ENCODE assay signal across 24 cellular contexts in the genomic region with DNA sequence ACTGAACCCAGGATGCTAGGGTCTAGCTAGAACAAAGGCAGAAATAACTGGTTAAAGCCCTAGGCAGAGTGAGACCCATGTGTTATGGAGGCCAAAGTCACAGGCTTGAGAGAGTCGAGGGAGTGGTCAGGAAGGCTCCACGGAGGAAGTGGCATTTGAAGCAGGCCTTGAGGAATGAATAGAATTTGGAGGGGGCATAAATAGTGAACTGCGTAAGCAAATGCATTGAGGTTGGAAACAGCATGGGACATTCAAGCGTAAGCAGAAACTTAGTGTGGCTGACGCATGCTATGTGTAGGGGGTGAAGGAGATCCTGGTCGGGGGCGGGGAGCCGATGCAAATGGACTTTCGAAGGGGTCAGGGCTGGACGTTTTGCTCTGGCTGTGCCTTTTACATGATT. TPM values are rescaled to one million over a fixed set of nuclear protein-coding genes. Genes with fewer than 3 reads are reported as not detected.
DNase-seq lines count a peak whose midpoint lies in the region; ATAC-seq and TF ChIP-seq lines count a peak whose summit lies in the region.
"Had no signal": no experiment of that assay in that cellular context is flagged by ENCODE, and none has a peak within 500 bp of the region (broad histone marks: within the 10 kb centered on the region; RNA-seq: fewer than 3 reads in every experiment).

No MANE protein-coding gene starts in this region.

- H2BK15ac ChIP-seq in mesendoderm (replicated peaks; ENCODE audit: low read depth): no peak overlapping the region

- peaks cover 7% of the 10 kb centered on the region; the same call in 1 of the 2 replicates for H3K4me1 ChIP-seq in GM23338 (ENCODE audit: insufficient read depth)
- H3K4me1 ChIP-seq in mesendoderm (ENCODE audit: control insufficient read depth, low read depth, low read length): no peaks in the 10 kb centered on the region
- H3K4me1 ChIP-seq: HAP-1 had no signal

- H2AFZ ChIP-seq in GM23338: peak overlapping the region; percentile 63
- H2AFZ ChIP-seq: GM23248, PC-9 had no signal

- H3K4me3 Mint-ChIP-seq in GM23338: no peak overlapping the region; the same call in 2 of the 3 replicates
- H3K4me3 Mint-ChIP-seq in T-helper 17 cell: peak overlapping the region; percentile 41
- H3K4me3 Mint-ChIP-seq in MCF 10A (ENCODE audit: unreplicated experiment): no peak overlapping the region
- H3K4me3 Mint-ChIP-seq: CD4-positive, alpha-beta T cell had no signal

- no peak for TF ChIP-seq CTCF in GM23338 (conservative IDR thresholded peaks at IDR 0.05; ENCODE audit: low read depth in 2 of 2)
- no peak for TF ChIP-seq CTCF in choroid plexus epithelial cell (conservative IDR thresholded peaks at IDR 0.05; ENCODE audit: low read depth, low read length)
- TF ChIP-seq CTCF in MCF 10A (IDR thresholded peaks at IDR 0.05; ENCODE audit: unreplicated experiment): no peak

- H4K5ac ChIP-seq in mesendoderm (ENCODE audit: low read length): no peak overlapping the region

- H3K36me3 Mint-ChIP-seq in GM23338 (ENCODE audit: low read depth) (no peaks in the 10 kb centered on the region), T-helper 17 cell (ENCODE audit: low read depth) (peaks cover 2% of the 10 kb centered on the region), MCF 10A (ENCODE audit: insufficient read depth, unreplicated experiment) (peaks cover 6% of the 10 kb centered on the region)

- POLR2A ChIA-PET in MCF 10A (lab: Yijun Ruan, JAX): no interaction called here

- CTCF ChIA-PET in MCF 10A (lab: Yijun Ruan, JAX): interaction anchor here (0.6 to 1.6 kb wide), 5 partner anchors 12 to 221 kb away, joined by 3 to 7 read pairs (median 3); no protein-coding TSS in a partner anchor

- H2BK120ac ChIP-seq in mesendoderm (ENCODE audit: low read depth, low read length): no peak overlapping the region

- no peaks in the 10 kb centered on the region for H3K27me3 ChIP-seq in GM23338 (ENCODE audit: insufficient read depth)
- no peaks in the 10 kb centered on the region for H3K27me3 ChIP-seq in mesendoderm (ENCODE audit: insufficient read depth, low read length, poor library complexity)
- H3K27me3 ChIP-seq: SJCRH30 had no signal

- no peak overlapping the region for H2AK5ac ChIP-seq in mesendoderm (ENCODE audit: low read length)

- no peaks in the 10 kb centered on the region for H3F3A ChIP-seq in GM23338 (replicated peaks; ENCODE audit: low read depth)

- no peak overlapping the region for H3K27ac ChIP-seq in GM23338 (ENCODE audit: low read depth)
- H3K27ac ChIP-seq in mesendoderm (ENCODE audit: low read depth, low read length): no peak overlapping the region
- H3K27ac ChIP-seq: BLaER1 treated with 17β-estradiol and CSF1 and Interleukin-3, amounts not matched to agents 10 nM and 100 nM; GM23248; HL-60; PC-9; SJCRH30 had no signal

- no peaks in the 10 kb centered on the region for H3K9me3 ChIP-seq in T-helper 17 cell (ENCODE audit: control insufficient read depth, low read length, poor library complexity, severe bottlenecking)
- H3K9me3 ChIP-seq: BLaER1 treated with 17β-estradiol and CSF1 and Interleukin-3, amounts not matched to agents 10 nM and 100 nM; HAP-1; SJCRH30 had no signal

- no peaks in the 10 kb centered on the region for H3K9me3 Mint-ChIP-seq in GM23338
- H3K9me3 Mint-ChIP-seq in MCF 10A (ENCODE audit: unreplicated experiment): no peaks in the 10 kb centered on the region
- H3K9me3 Mint-ChIP-seq: CD4-positive, alpha-beta T cell had no signal

- no peak overlapping the region for H4K8ac ChIP-seq in mesendoderm (ENCODE audit: low read depth, low read length)

- H3K23ac ChIP-seq in mesendoderm (ENCODE audit: low read length): no peak overlapping the region

- intact Hi-C loops in MCF 10A (cut with micrococcal nuclease): no loop called here

- H3K4me1 Mint-ChIP-seq in GM23338 (peaks cover 18% of the 10 kb centered on the region), T-helper 17 cell (peaks cover 25% of the 10 kb centered on the region), MCF 10A (ENCODE audit: insufficient read depth, unreplicated experiment) (no peaks in the 10 kb centered on the region)

- no peaks in the 10 kb centered on the region for H3K79me1 ChIP-seq in mesendoderm (ENCODE audit: low read length)

- no peak overlapping the region for H3K4ac ChIP-seq in mesendoderm (ENCODE audit: low read depth, low read length)

- DNase-seq in GM23338 (ENCODE audit: low spot score): no peak
- no peak for DNase-seq in T-helper 17 cell
- peak; percentile 46 for DNase-seq in choroid plexus epithelial cell (ENCODE audit: low read depth)
- DNase-seq in mesendoderm: peak; percentile 17
- DNase-seq in MCF 10A (ENCODE audit: unreplicated experiment): no peak
- DNase-seq in kidney glomerular epithelial cell (lab: John Stamatoyannopoulos, UW): no peak
- no peak for DNase-seq in T-helper 2 cell
- no peak for DNase-seq in OCI-M1 (lab: John Stamatoyannopoulos, UW)
- DNase-seq: AML-193; CD4-positive, alpha-beta T cell; DMS53; GM23248; Kasumi-1; MV-4-11; NCI-H1436 treated with DMSO at 0.1 percent for 48 hours; NCI-H1930; NCI-H524 treated with DMSO at 0.1 percent for 48 hours; NK-92 treated with Interleukin-12 subunit alpha and Interleukin-12 subunit beta, amount 100 ng/mL, for 24 hours; PC-9 had no signal

- ATAC-seq in GM23338 (no peak), T-helper 17 cell (no peak)
- ATAC-seq: Right ventricle myocardium inferior had no signal

- no peak overlapping the region for H2BK5ac ChIP-seq in mesendoderm (ENCODE audit: low read length)

- H3K9ac ChIP-seq in mesendoderm (ENCODE audit: low read length): no peak overlapping the region
- H3K9ac ChIP-seq: BLaER1 treated with 17β-estradiol and CSF1 and Interleukin-3, amounts not matched to agents 10 nM and 100 nM; GM23248 had no signal

- H3K4me2 ChIP-seq in GM23338: no peak overlapping the region
- H3K4me2 ChIP-seq in mesendoderm (ENCODE audit: low read length): no peak overlapping the region
- H3K4me2 ChIP-seq: BLaER1 treated with 17β-estradiol and CSF1 and Interleukin-3, amounts not matched to agents 10 nM and 100 nM; PC-9 had no signal

- no CpG with 5 or more reads among the region's 10 CpGs for WGBS in mesendoderm (ENCODE audit: extremely low coverage, insufficient coverage, low lambda C conversion rate)

- H3K27me3 Mint-ChIP-seq in GM23338 (ENCODE audit: insufficient read depth, low read depth, poor library complexity): peaks cover 11% of the 10 kb centered on the region
- no peaks in the 10 kb centered on the region for H3K27me3 Mint-ChIP-seq in T-helper 17 cell
- no peaks in the 10 kb centered on the region for H3K27me3 Mint-ChIP-seq in MCF 10A (ENCODE audit: insufficient read depth, unreplicated experiment)
- H3K27me3 Mint-ChIP-seq: CD4-positive, alpha-beta T cell had no signal

- no peaks in the 10 kb centered on the region for H3K36me3 ChIP-seq in GM23338 (ENCODE audit: insufficient read depth)
- no peaks in the 10 kb centered on the region for H3K36me3 ChIP-seq in mesendoderm (ENCODE audit: control insufficient read depth, insufficient read depth, low read length)
- H3K36me3 ChIP-seq: BLaER1 treated with 17β-estradiol and CSF1 and Interleukin-3, amounts not matched to agents 10 nM and 100 nM; HAP-1; SJCRH30 had no signal

- H3K79me2 ChIP-seq in GM23338 (replicated peaks; ENCODE audit: insufficient read depth): no peaks in the 10 kb centered on the region
- H3K79me2 ChIP-seq in mesendoderm (ENCODE audit: control insufficient read depth, insufficient read depth, low read length): no peaks in the 10 kb centered on the region

- H3K18ac ChIP-seq in mesendoderm (ENCODE audit: low read length): no peak overlapping the region

- no TSS peak for BruUV-seq in MCF 10A (replicated peaks; lab: Mats Ljungman, UMichigan)

- H4K20me1 ChIP-seq in GM23338 (replicated peaks; ENCODE audit: insufficient read depth): no peaks in the 10 kb centered on the region

- H3K27ac Mint-ChIP-seq in GM23338 (no peak overlapping the region), T-helper 17 cell (no peak overlapping the region), MCF 10A (ENCODE audit: low read depth, unreplicated experiment) (no peak overlapping the region)
- H3K27ac Mint-ChIP-seq: CD4-positive, alpha-beta T cell had no signal

- no peak overlapping the region for H3K56ac ChIP-seq in mesendoderm (ENCODE audit: low read length)

- no peaks in the 10 kb centered on the region for H3K9me2 ChIP-seq in GM23338 (ENCODE audit: insufficient read depth)

- H3K4me3 ChIP-seq in GM23338 (no peak overlapping the region), choroid plexus epithelial cell (ENCODE audit: low read depth, low read length) (no peak overlapping the region), mesendoderm (ENCODE audit: low read length) (no peak overlapping the region)
- H3K4me3 ChIP-seq: BLaER1 treated with 17β-estradiol and CSF1 and Interleukin-3, amounts not matched to agents 10 nM and 100 nM; GM23248; HAP-1; PC-9; SJCRH30 had no signal

TF ChIP-seq in GM23338, 12 proteins besides CTCF, POLR2A, EP300 and RAD21 (continues in another document):
- TF ChIP-seq EZH2phosphoT487 (IDR thresholded peaks at IDR 0.05; ENCODE audit: unreplicated experiment) (no peak), ETS1 (IDR thresholded peaks at IDR 0.05) (no peak), ZNF331 (CRISPR knock-in tag; IDR thresholded peaks at IDR 0.05; ENCODE audit: low read depth) (no peak), JUNB (IDR thresholded peaks at IDR 0.05; ENCODE audit: unreplicated experiment) (no peak), NANOG (IDR thresholded peaks at IDR 0.05; ENCODE audit: borderline replicate concordance) (no peak)

RNA-seq across cellular contexts. Expression of gene AZIN2, which starts 11.5 kb away (rescaled TPM):
- 1.2 and 1.4 TPM in 2 replicates for total RNA-seq in GM23338 (2014; rRNA removed; shearing (Covaris generic))
- 0.28 and 0.37 TPM in 2 replicates for polyA plus RNA-seq in GM23338 (2016; fragmentation: Nextera tagmentation; extraction: Ambion mirVana)
- 1 to 10 TPM; 6.3 to 8.6 TPM for total RNA-seq in T-helper 17 cell
- 0.15 TPM for polyA plus RNA-seq in mesendoderm (2013, experiment 1 of 2)
- polyA plus RNA-seq in mesendoderm (2013, experiment 2 of 2): 0.36 TPM
- total RNA-seq in MCF 10A (2022): 1.6 and 4.3 TPM in 2 replicates

RNA-seq across cellular contexts. Expression of gene AK2, which starts 55.8 kb away (rescaled TPM):
- 142 and 165 TPM in 2 replicates for total RNA-seq in GM23338 (2014; rRNA removed; shearing (Covaris generic))
- polyA plus RNA-seq in GM23338 (2016; fragmentation: Nextera tagmentation; extraction: Ambion mirVana): 121 and 125 TPM in 2 replicates
- 10 to 100 TPM; 51.1 to 61.7 TPM for total RNA-seq in T-helper 17 cell
- 101 TPM for polyA plus RNA-seq in mesendoderm (2013, experiment 1 of 2)
- polyA plus RNA-seq in mesendoderm (2013, experiment 2 of 2): 105 TPM
- total RNA-seq in MCF 10A (2022): 286 and 390 TPM in 2 replicates

Comparison
In these comparisons a context has a peak if more than half of its experiments do, and no peak if none do; other contexts are left out.
1. DNase-seq: peak in choroid plexus epithelial cell (single experiment) and mesendoderm (single experiment); none in GM23338 (single experiment), T-helper 17 cell (0 of 3), MCF 10A (single experiment), kidney glomerular epithelial cell (single experiment), T-helper 2 cell (0 of 5) and OCI-M1 (single experiment).